Comparison of ENCODE assay signal across 8 cellular contexts in the genomic region with DNA sequence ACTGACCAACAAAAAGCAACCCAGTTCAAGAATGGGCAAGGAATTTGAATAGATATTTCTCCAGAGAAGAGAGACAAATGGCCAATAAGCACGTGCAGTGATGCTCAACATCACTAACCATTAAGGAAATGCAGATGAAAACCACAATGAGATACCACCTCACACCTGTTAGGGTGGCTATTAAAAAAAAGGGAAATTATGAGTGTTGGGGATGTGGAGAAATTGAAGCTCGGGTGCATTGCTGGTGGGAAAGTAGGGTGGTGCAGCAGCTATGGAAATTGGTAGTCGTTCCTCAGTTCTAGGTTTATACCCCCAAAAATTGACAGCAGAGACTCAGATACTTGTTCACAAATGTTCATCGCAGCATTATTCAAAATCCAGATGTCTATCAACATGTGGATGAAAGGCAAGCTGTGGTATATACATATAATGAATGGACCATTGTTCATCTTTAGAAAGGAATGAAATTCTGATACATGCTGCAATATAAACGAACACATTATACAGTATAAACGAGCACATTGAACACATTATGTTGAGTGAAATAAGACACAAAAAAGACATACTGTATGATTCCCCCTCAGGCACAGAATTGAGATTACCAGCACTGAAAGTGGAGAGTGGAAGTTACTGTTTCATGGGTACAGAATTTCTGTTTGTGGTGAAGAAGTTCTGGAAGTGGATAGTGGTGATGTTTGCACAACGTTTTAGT. TPM values are rescaled to one million over a fixed set of nuclear protein-coding genes. Genes with fewer than 3 reads are reported as not detected.
DNase-seq lines count a peak whose midpoint lies in the region; ATAC-seq and TF ChIP-seq lines count a peak whose summit lies in the region.

No MANE protein-coding gene starts in this region.

- H3K27ac ChIP-seq in ACC112 (ENCODE audit: low read depth, low read length), result peak overlapping the region; percentile 89
- H3K27ac ChIP-seq in hepatocyte, result peak overlapping the region; percentile 97
- peak overlapping the region; percentile 86 for H3K27ac ChIP-seq in substantia nigra (ENCODE audit: low read depth, low read length, poor library complexity, severe bottlenecking)

- WGBS in hepatocyte (ENCODE audit: low lambda C conversion rate, missing lambda C conversion rate), result 41% methylated on average over 7 of the region's 7 CpGs

- DNase-seq in H7 (no peak), hepatocyte (ENCODE audit: low spot score) (no peak), substantia nigra (lab: John Stamatoyannopoulos, UW) (no peak), putamen (ENCODE audit: low spot score) (no peak)

- H3K4me2 ChIP-seq in hepatocyte, result peak overlapping the region; percentile 84

- H3K36me3 ChIP-seq in ACC112 (ENCODE audit: insufficient read depth, low read length), result peaks cover 3% of the 10 kb centered on the region; the same call in 1 of the 2 replicates
- peaks cover 3% of the 10 kb centered on the region for H3K36me3 ChIP-seq in H7 (replicated peaks; ENCODE audit: control insufficient read depth, insufficient read depth, low read length)
- no peaks in the 10 kb centered on the region for H3K36me3 ChIP-seq in hepatocyte (replicated peaks; ENCODE audit: insufficient read depth, low read depth)

- H3K4me1 ChIP-seq in ACC112 (ENCODE audit: control insufficient read depth, insufficient read depth, low read length, unreplicated experiment) (peaks cover 49% of the 10 kb centered on the region), hepatocyte (ENCODE audit: insufficient read depth) (peaks cover 29% of the 10 kb centered on the region)

- TF ChIP-seq CTCF in WI38 (IDR thresholded peaks at IDR 0.05; ENCODE audit: low read depth, low read length) (no peak), hepatocyte (IDR thresholded peaks at IDR 0.05; ENCODE audit: poor library complexity) (no peak)

- H3K27me3 ChIP-seq in ACC112 (ENCODE audit: insufficient read depth, low read length) (no peaks in the 10 kb centered on the region), H7 (ENCODE audit: control insufficient read depth, insufficient read depth, low read length) (no peaks in the 10 kb centered on the region), hepatocyte (no peaks in the 10 kb centered on the region)

- peaks cover 56% of the 10 kb centered on the region for H3K79me2 ChIP-seq in ACC112 (ENCODE audit: control insufficient read depth, insufficient read depth, low read length, unreplicated experiment)
- peaks cover 56% of the 10 kb centered on the region for H3K79me2 ChIP-seq in hepatocyte

- H4K20me1 ChIP-seq in hepatocyte (ENCODE audit: insufficient read depth, poor library complexity, severe bottlenecking), result peaks cover 47% of the 10 kb centered on the region

- H2AFZ ChIP-seq in ACC112 (ENCODE audit: low read length, unreplicated experiment), result no peak overlapping the region
- peak overlapping the region; percentile 68 for H2AFZ ChIP-seq in hepatocyte

- ATAC-seq in GM18498 (IDR thresholded peaks at IDR 0.05; ENCODE audit: unreplicated experiment) (no peak), HG02610 (IDR thresholded peaks at IDR 0.05; ENCODE audit: unreplicated experiment) (no peak)

- no peaks in the 10 kb centered on the region for H3K9me3 ChIP-seq in hepatocyte (ENCODE audit: low read depth)

- H3K4me3 ChIP-seq in ACC112 (ENCODE audit: low read depth, low read length) (peak overlapping the region; percentile 83), H7 (ENCODE audit: insufficient read depth, low read depth, low read length) (peak overlapping the region; percentile 72), WI38 (ENCODE audit: low read depth, low read length) (peak overlapping the region; percentile 82), hepatocyte (peak overlapping the region; percentile 78)

- H3K9me2 ChIP-seq in hepatocyte (replicated peaks; ENCODE audit: insufficient read depth), result no peaks in the 10 kb centered on the region

RNA-seq across cellular contexts. Expression of gene CHAMP1, which starts 0.9 kb away (rescaled TPM):
- total RNA-seq in H7 (2014; rRNA removed; shearing (Covaris generic)), result 14.3 and 17.2 TPM in 2 replicates
- total RNA-seq in hepatocyte, result 12.8 and 20.7 TPM in 2 replicates
- polyA plus RNA-seq in hepatocyte, result 6.6 and 9.3 TPM in 2 replicates

RNA-seq across cellular contexts. Expression of gene UPF3A, which starts 33.8 kb away (rescaled TPM):
- total RNA-seq in H7 (2014; rRNA removed; shearing (Covaris generic)), result 25.0 and 47.7 TPM in 2 replicates
- total RNA-seq in hepatocyte, result 35.7 and 42.5 TPM in 2 replicates
- 48.9 and 60.3 TPM in 2 replicates for polyA plus RNA-seq in hepatocyte
